1 cellular context compared by ENCODE assay signal in the genomic region with DNA sequence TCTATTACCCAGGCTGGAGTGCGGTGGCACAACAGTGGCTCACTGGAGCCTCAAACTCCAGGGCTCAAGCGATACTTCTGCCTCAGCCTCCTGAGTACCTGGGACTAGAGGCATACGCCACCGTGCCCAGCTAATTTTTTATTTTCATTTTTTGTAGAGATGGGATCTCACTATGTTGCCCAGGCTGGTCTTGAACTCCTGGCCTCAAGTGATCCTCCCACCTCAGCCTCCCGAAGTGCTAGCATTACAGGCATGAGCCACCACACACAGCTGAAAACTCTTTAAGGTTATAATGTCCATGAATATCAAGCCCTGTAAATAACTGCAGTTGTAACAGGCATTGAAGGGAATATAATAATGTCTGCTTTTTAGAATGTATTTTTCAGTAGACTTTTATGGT.
TF ChIP-seq lines count a peak whose summit lies in the region.

No MANE protein-coding gene starts in this region.

TF ChIP-seq in HEK293, 187 proteins besides CTCF, POLR2A, EP300 and RAD21 (continued from another document):
- TF ChIP-seq PRDM2 (tag by site-specific recombination; IDR thresholded peaks at IDR 0.05; ENCODE audit: borderline replicate concordance) (no peak), ZNF121 (tag by site-specific recombination; IDR thresholded peaks at IDR 0.05) (peak; percentile 58)
